Comparison of ENCODE assay signal across 2 cellular contexts in genomic region chr11:7563269-7563668, GRCh38.
TF ChIP-seq lines count a peak whose summit lies in the region.

No MANE protein-coding gene starts in this region.

TF ChIP-seq in HepG2, 621 proteins besides CTCF, POLR2A, EP300 and RAD21 (continued from another document):
- no peak for TF ChIP-seq ZNF318 (CRISPR knock-in tag; IDR thresholded peaks at IDR 0.05)
- TF ChIP-seq IRF9 (CRISPR knock-in tag; IDR thresholded peaks at IDR 0.05; ENCODE audit: borderline replicate concordance) = no peak
- TF ChIP-seq MEIS1 (CRISPR knock-in tag; IDR thresholded peaks at IDR 0.05; ENCODE audit: borderline replicate concordance) = no peak
- no peak for TF ChIP-seq ZNF562 (CRISPR knock-in tag; IDR thresholded peaks at IDR 0.05; ENCODE audit: borderline replicate concordance)
- no peak for TF ChIP-seq SRY (CRISPR knock-in tag; IDR thresholded peaks at IDR 0.05)
- no peak for TF ChIP-seq ZBTB25 (CRISPR knock-in tag; IDR thresholded peaks at IDR 0.05)

TF ChIP-seq in WTC11, 78 proteins besides CTCF, POLR2A, EP300 and RAD21 (continued from another document):
- TF ChIP-seq PRDM15 (CRISPR knock-in tag; IDR thresholded peaks at IDR 0.05) = no peak
- TF ChIP-seq E2F1 (CRISPR knock-in tag; IDR thresholded peaks at IDR 0.05) = no peak
- no peak for TF ChIP-seq NR1H2 (CRISPR knock-in tag; IDR thresholded peaks at IDR 0.05)
- TF ChIP-seq E2F5 (CRISPR knock-in tag; IDR thresholded peaks at IDR 0.05) = no peak
- TF ChIP-seq HMGA2 (CRISPR knock-in tag; IDR thresholded peaks at IDR 0.05) = no peak
- TF ChIP-seq E2F4 (CRISPR knock-in tag; IDR thresholded peaks at IDR 0.05; ENCODE audit: borderline replicate concordance, low read depth) = no peak
- TF ChIP-seq CDX4 (CRISPR knock-in tag; IDR thresholded peaks at IDR 0.05; ENCODE audit: borderline replicate concordance) = no peak
- TF ChIP-seq NFATC4 (CRISPR knock-in tag; IDR thresholded peaks at IDR 0.05) = no peak
- no peak for TF ChIP-seq IRF2 (CRISPR knock-in tag; IDR thresholded peaks at IDR 0.05; ENCODE audit: borderline replicate concordance, low read depth)
- TF ChIP-seq FOXP1 (CRISPR knock-in tag; IDR thresholded peaks at IDR 0.05; ENCODE audit: borderline replicate concordance) = no peak
- TF ChIP-seq MXD4 (CRISPR knock-in tag; IDR thresholded peaks at IDR 0.05; ENCODE audit: borderline replicate concordance) = no peak
- no peak for TF ChIP-seq ARID4B (CRISPR knock-in tag; IDR thresholded peaks at IDR 0.05; ENCODE audit: borderline replicate concordance)
- TF ChIP-seq SMAD3 (CRISPR knock-in tag; IDR thresholded peaks at IDR 0.05; ENCODE audit: borderline replicate concordance) = no peak
- TF ChIP-seq SOX15 (CRISPR knock-in tag; IDR thresholded peaks at IDR 0.05) = no peak
- no peak for TF ChIP-seq ZNF219 (CRISPR knock-in tag; IDR thresholded peaks at IDR 0.05; ENCODE audit: borderline replicate concordance)
